ENCODE assay signal across 8 cellular contexts in the genomic region with DNA sequence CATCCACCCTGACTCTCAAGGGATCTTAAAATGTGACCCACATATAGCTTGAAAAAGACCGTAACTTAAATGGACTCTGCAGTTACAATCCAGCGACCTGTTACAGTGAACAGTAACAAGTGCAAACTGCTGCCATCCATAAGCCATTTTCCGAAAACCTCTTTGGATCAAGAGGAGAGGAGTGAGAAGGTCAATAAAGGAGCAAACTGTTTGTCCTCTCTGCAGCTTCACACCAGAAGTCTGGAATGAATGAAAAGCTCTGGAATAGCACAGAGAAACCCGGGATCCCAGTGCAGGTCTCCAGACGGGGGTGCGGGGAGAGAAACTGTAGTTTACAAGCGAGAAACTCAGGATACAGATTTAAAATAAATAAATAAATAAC. TPM values are rescaled to one million over a fixed set of nuclear protein-coding genes. Genes with fewer than 3 reads are reported as not detected.
DNase-seq lines count a peak whose midpoint lies in the region; ATAC-seq, FAIRE-seq and TF ChIP-seq lines count a peak whose summit lies in the region.

No MANE protein-coding gene starts in this region.

- H3K36me3 Mint-ChIP-seq in GM23338 (ENCODE audit: low read depth) = peaks cover 20% of the 10 kb centered on the region
- peaks cover 15% of the 10 kb centered on the region for H3K36me3 Mint-ChIP-seq in T-helper 2 cell treated with Interferon-gamma antibody and Interleukin-4, amounts not matched to agents 5 μg/mL and 100 μg/mL, for 36 hours (ENCODE audit: low read depth)

- peak; percentile 17 for ATAC-seq in GM23338

- H3F3A ChIP-seq in GM23338 (replicated peaks; ENCODE audit: low read depth) = 0 out of 2 replicates have a peak, but pooled peaks cover 3% of the 10 kb centered on the region

- peaks cover 20% of the 10 kb centered on the region for H3K79me2 ChIP-seq in GM23338 (replicated peaks; ENCODE audit: insufficient read depth)

- H4K20me1 ChIP-seq in GM23338 (replicated peaks; ENCODE audit: insufficient read depth) = no peaks in the 10 kb centered on the region

- DNase-seq in A172 (ENCODE audit: low spot score) (peak; percentile 13), GM23338 (ENCODE audit: low spot score) (no peak), foreskin fibroblast (peak in 1 of 2 donors; percentile 29), pons (ENCODE audit: low spot score) (peak; percentile 29), GM19238 (ENCODE audit: insufficient read length, low spot score) (no peak), GM12892 (ENCODE audit: insufficient read length) (no peak)
- no peak for DNase-seq in T-helper 2 cell treated with Interferon-gamma antibody and Interleukin-4, amounts not matched to agents 5 μg/mL and 100 μg/mL, for 36 hours (ENCODE audit: low spot score)
- no peak for DNase-seq in activated CD4-positive, alpha-beta T cell treated with anti-CD3 and anti-CD28 coated beads, Interleukin-2, amount 50 U/mL, for 48 hours

- H3K4me3 ChIP-seq in GM23338 = peak overlapping the region; percentile 82
- peak overlapping the region; percentile 51 to 84 for H3K4me3 ChIP-seq in foreskin fibroblast (ENCODE audit: low read depth in 1 of 2, low read length in 2 of 2)

- peaks cover 12% of the 10 kb centered on the region; the same call in 1 of the 2 replicates for H3K4me1 ChIP-seq in GM23338 (ENCODE audit: insufficient read depth)

- H3K4me3 Mint-ChIP-seq in GM23338 = peak overlapping the region; percentile 95
- H3K4me3 Mint-ChIP-seq in T-helper 2 cell treated with Interferon-gamma antibody and Interleukin-4, amounts not matched to agents 5 μg/mL and 100 μg/mL, for 36 hours = peak overlapping the region; percentile 94

- H2AFZ ChIP-seq in GM23338 = peak overlapping the region; percentile 53

- peak overlapping the region; percentile 45; the same call in 1 of the 2 replicates for H3K27ac Mint-ChIP-seq in GM23338
- H3K27ac Mint-ChIP-seq in T-helper 2 cell treated with Interferon-gamma antibody and Interleukin-4, amounts not matched to agents 5 μg/mL and 100 μg/mL, for 36 hours = peak overlapping the region; percentile 87

- no peak for TF ChIP-seq POLR2A in GM12892 (IDR thresholded peaks at IDR 0.05; ENCODE audit: low read depth, low read length)

- FAIRE-seq in GM12892 (lab: Jason Lieb, UNC) = no peak

- peaks cover 21% of the 10 kb centered on the region for H3K4me1 Mint-ChIP-seq in GM23338
- peaks cover 26% of the 10 kb centered on the region for H3K4me1 Mint-ChIP-seq in T-helper 2 cell treated with Interferon-gamma antibody and Interleukin-4, amounts not matched to agents 5 μg/mL and 100 μg/mL, for 36 hours (ENCODE audit: low read depth)

- H3K9me2 ChIP-seq in GM23338 (ENCODE audit: insufficient read depth) = no peaks in the 10 kb centered on the region

- no peak overlapping the region for H3K27ac ChIP-seq in GM23338 (ENCODE audit: low read depth)

- peak overlapping the region; percentile 89 for H3K4me2 ChIP-seq in GM23338

- peaks cover 5% of the 10 kb centered on the region; the same call in 1 of the 2 replicates for H3K27me3 ChIP-seq in GM23338 (ENCODE audit: insufficient read depth)

- H3K27me3 Mint-ChIP-seq in GM23338 (ENCODE audit: insufficient read depth, low read depth, poor library complexity) = peaks cover 7% of the 10 kb centered on the region
- peaks cover 4% of the 10 kb centered on the region for H3K27me3 Mint-ChIP-seq in T-helper 2 cell treated with Interferon-gamma antibody and Interleukin-4, amounts not matched to agents 5 μg/mL and 100 μg/mL, for 36 hours (ENCODE audit: low read depth)

- no peaks in the 10 kb centered on the region for H3K9me3 Mint-ChIP-seq in GM23338
- no peaks in the 10 kb centered on the region for H3K9me3 Mint-ChIP-seq in T-helper 2 cell treated with Interferon-gamma antibody and Interleukin-4, amounts not matched to agents 5 μg/mL and 100 μg/mL, for 36 hours

- no peaks in the 10 kb centered on the region for H3K36me3 ChIP-seq in GM23338 (ENCODE audit: insufficient read depth)

- TF ChIP-seq CTCF in GM23338 (conservative IDR thresholded peaks at IDR 0.05; ENCODE audit: low read depth in 2 of 2) = no peak
- TF ChIP-seq CTCF in foreskin fibroblast (IDR thresholded peaks at IDR 0.05; ENCODE audit: low read depth, low read length) = no peak

TF ChIP-seq in GM23338, 12 proteins besides CTCF, POLR2A, EP300 and RAD21 (continues in another document):
- TF ChIP-seq ZNF114 (CRISPR knock-in tag; IDR thresholded peaks at IDR 0.05) = no peak
- TF ChIP-seq, protein P1, sequence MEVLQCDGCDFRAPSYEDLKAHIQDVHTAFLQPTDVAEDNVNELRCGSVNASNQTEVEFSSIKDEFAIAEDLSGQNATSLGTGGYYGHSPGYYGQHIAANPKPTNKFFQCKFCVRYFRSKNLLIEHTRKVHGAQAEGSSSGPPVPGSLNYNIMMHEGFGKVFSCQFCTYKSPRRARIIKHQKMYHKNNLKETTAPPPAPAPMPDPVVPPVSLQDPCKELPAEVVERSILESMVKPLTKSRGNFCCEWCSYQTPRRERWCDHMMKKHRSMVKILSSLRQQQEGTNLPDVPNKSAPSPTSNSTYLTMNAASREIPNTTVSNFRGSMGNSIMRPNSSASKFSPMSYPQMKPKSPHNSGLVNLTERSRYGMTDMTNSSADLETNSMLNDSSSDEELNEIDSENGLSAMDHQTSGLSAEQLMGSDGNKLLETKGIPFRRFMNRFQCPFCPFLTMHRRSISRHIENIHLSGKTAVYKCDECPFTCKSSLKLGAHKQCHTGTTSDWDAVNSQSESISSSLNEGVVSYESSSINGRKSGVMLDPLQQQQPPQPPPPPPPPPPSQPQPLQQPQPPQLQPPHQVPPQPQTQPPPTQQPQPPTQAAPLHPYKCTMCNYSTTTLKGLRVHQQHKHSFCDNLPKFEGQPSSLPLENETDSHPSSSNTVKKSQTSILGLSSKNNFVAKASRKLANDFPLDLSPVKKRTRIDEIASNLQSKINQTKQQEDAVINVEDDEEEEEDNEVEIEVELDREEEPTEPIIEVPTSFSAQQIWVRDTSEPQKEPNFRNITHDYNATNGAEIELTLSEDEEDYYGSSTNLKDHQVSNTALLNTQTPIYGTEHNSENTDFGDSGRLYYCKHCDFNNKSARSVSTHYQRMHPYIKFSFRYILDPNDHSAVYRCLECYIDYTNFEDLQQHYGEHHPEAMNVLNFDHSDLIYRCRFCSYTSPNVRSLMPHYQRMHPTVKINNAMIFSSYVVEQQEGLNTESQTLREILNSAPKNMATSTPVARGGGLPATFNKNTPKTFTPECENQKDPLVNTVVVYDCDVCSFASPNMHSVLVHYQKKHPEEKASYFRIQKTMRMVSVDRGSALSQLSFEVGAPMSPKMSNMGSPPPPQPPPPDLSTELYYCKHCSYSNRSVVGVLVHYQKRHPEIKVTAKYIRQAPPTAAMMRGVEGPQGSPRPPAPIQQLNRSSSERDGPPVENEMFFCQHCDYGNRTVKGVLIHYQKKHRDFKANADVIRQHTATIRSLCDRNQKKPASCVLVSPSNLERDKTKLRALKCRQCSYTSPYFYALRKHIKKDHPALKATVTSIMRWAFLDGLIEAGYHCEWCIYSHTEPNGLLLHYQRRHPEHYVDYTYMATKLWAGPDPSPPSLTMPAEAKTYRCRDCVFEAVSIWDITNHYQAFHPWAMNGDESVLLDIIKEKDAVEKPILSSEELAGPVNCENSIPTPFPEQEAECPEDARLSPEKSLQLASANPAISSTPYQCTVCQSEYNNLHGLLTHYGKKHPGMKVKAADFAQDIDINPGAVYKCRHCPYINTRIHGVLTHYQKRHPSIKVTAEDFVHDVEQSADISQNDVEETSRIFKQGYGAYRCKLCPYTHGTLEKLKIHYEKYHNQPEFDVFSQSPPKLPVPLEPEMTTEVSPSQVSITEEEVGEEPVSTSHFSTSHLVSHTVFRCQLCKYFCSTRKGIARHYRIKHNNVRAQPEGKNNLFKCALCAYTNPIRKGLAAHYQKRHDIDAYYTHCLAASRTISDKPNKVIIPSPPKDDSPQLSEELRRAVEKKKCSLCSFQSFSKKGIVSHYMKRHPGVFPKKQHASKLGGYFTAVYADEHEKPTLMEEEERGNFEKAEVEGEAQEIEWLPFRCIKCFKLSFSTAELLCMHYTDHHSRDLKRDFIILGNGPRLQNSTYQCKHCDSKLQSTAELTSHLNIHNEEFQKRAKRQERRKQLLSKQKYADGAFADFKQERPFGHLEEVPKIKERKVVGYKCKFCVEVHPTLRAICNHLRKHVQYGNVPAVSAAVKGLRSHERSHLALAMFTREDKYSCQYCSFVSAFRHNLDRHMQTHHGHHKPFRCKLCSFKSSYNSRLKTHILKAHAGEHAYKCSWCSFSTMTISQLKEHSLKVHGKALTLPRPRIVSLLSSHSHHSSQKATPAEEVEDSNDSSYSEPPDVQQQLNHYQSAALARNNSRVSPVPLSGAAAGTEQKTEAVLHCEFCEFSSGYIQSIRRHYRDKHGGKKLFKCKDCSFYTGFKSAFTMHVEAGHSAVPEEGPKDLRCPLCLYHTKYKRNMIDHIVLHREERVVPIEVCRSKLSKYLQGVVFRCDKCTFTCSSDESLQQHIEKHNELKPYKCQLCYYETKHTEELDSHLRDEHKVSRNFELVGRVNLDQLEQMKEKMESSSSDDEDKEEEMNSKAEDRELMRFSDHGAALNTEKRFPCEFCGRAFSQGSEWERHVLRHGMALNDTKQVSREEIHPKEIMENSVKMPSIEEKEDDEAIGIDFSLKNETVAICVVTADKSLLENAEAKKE (CRISPR knock-in tag; IDR thresholded peaks at IDR 0.05) = no peak
- TF ChIP-seq POLR2AphosphoS5 (IDR thresholded peaks at IDR 0.05; ENCODE audit: low read depth) = no peak
- TF ChIP-seq, protein P2, sequence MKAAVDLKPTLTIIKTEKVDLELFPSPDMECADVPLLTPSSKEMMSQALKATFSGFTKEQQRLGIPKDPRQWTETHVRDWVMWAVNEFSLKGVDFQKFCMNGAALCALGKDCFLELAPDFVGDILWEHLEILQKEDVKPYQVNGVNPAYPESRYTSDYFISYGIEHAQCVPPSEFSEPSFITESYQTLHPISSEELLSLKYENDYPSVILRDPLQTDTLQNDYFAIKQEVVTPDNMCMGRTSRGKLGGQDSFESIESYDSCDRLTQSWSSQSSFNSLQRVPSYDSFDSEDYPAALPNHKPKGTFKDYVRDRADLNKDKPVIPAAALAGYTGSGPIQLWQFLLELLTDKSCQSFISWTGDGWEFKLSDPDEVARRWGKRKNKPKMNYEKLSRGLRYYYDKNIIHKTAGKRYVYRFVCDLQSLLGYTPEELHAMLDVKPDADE (IDR thresholded peaks at IDR 0.05) = no peak
- no peak for TF ChIP-seq CREB1 (CRISPR knock-in tag; IDR thresholded peaks at IDR 0.05; ENCODE audit: low read depth)
- TF ChIP-seq JUNB (IDR thresholded peaks at IDR 0.05; ENCODE audit: unreplicated experiment) = no peak
- no peak for TF ChIP-seq STAT1 (IDR thresholded peaks at IDR 0.05; ENCODE audit: unreplicated experiment)
- no peak for TF ChIP-seq ZNF331 (CRISPR knock-in tag; IDR thresholded peaks at IDR 0.05; ENCODE audit: low read depth)

RNA-seq across cellular contexts. Expression of a gene that starts 0.7 kb away (rescaled TPM):
- total RNA-seq in A172 (2014; rRNA removed; shearing (Covaris generic)) = 5.8 and 11.1 TPM in 2 replicates
- 9.9 and 13.5 TPM in 2 replicates for total RNA-seq in GM23338 (2014; rRNA removed; shearing (Covaris generic))
- 3.3 and 4.0 TPM in 2 replicates for polyA plus RNA-seq in GM23338 (2016; fragmentation: Nextera tagmentation; extraction: Ambion mirVana)
- polyA plus RNA-seq in GM12892 (2012; ENCODE audit: missing spikeins) = 8.8 TPM

RNA-seq across cellular contexts. Expression of a gene that starts 30.0 kb away (rescaled TPM):
- not detected in 2 replicates for total RNA-seq in A172 (2014; rRNA removed; shearing (Covaris generic))
- total RNA-seq in GM23338 (2014; rRNA removed; shearing (Covaris generic)) = 2.4 and 4.4 TPM in 2 replicates
- 0.73 and 0.90 TPM in 2 replicates for polyA plus RNA-seq in GM23338 (2016; fragmentation: Nextera tagmentation; extraction: Ambion mirVana)
- not detected for polyA plus RNA-seq in GM12892 (2012; ENCODE audit: missing spikeins)

Comparison
In these comparisons a context has a peak if more than half of its experiments do, and no peak if none do; other contexts are left out.
1. DNase-seq: peak in A172 (single experiment) and pons (single experiment); none in GM23338 (single experiment), T-helper 2 cell treated with Interferon-gamma antibody and Interleukin-4, amounts not matched to agents 5 μg/mL and 100 μg/mL, for 36 hours (single experiment), GM19238 (single experiment), GM12892 (single experiment) and activated CD4-positive, alpha-beta T cell treated with anti-CD3 and anti-CD28 coated beads, Interleukin-2, amount 50 U/mL, for 48 hours (0 of 2).